In genomic region chr17:4617590-4618356, GRCh38 we compare ENCODE assay signal across 2 cellular contexts.
TF ChIP-seq lines count a peak whose summit lies in the region.

No MANE protein-coding gene starts in this region.

TF ChIP-seq in A549, 52 proteins besides CTCF, POLR2A, EP300 and RAD21:
- TF ChIP-seq FOSL2 (IDR thresholded peaks at IDR 0.05) = no peak
- no peak for TF ChIP-seq FOSL2 (CRISPR knock-in tag; IDR thresholded peaks at IDR 0.05)
- no peak for TF ChIP-seq RARB (CRISPR knock-in tag; IDR thresholded peaks at IDR 0.05)
- no peak for TF ChIP-seq SMC3 (IDR thresholded peaks at IDR 0.05)
- TF ChIP-seq HDAC2 (IDR thresholded peaks at IDR 0.05) = no peak
- TF ChIP-seq HEYL (CRISPR knock-in tag; IDR thresholded peaks at IDR 0.05) = no peak
- TF ChIP-seq CHD4 (IDR thresholded peaks at IDR 0.05; ENCODE audit: borderline replicate concordance) = no peak
- TF ChIP-seq RNF2 (IDR thresholded peaks at IDR 0.05; ENCODE audit: borderline replicate concordance, low read depth) = no peak
- no peak for TF ChIP-seq PBX3 (IDR thresholded peaks at IDR 0.05)
- TF ChIP-seq ELK1 (IDR thresholded peaks at IDR 0.05; ENCODE audit: low read depth, low read length) = no peak
- no peak for TF ChIP-seq FOXS1 (CRISPR knock-in tag; IDR thresholded peaks at IDR 0.05)
- no peak for TF ChIP-seq NPAS2 (CRISPR knock-in tag; IDR thresholded peaks at IDR 0.05; ENCODE audit: borderline replicate concordance)
- TF ChIP-seq EHMT2 (IDR thresholded peaks at IDR 0.05; ENCODE audit: low read depth) = no peak
- TF ChIP-seq JUN (IDR thresholded peaks at IDR 0.05) = no peak
- TF ChIP-seq HMGXB4 (CRISPR knock-in tag; IDR thresholded peaks at IDR 0.05; ENCODE audit: borderline replicate concordance) = no peak

TF ChIP-seq in WTC11, 78 proteins besides CTCF, POLR2A, EP300 and RAD21:
- TF ChIP-seq E2F1 (CRISPR knock-in tag; IDR thresholded peaks at IDR 0.05) (no peak), MAX (CRISPR knock-in tag; IDR thresholded peaks at IDR 0.05) (no peak), NFATC4 (CRISPR knock-in tag; IDR thresholded peaks at IDR 0.05) (no peak), USF2 (CRISPR knock-in tag; IDR thresholded peaks at IDR 0.05) (no peak), ZBTB43 (CRISPR knock-in tag; IDR thresholded peaks at IDR 0.05) (no peak), ATF3 (CRISPR knock-in tag; conservative IDR thresholded peaks at IDR 0.05) (no peak), NFYB (CRISPR knock-in tag; conservative IDR thresholded peaks at IDR 0.05; ENCODE audit: low read depth) (no peak), ZNF263 (CRISPR knock-in tag; IDR thresholded peaks at IDR 0.05; ENCODE audit: low read depth) (no peak), GRHL2 (CRISPR knock-in tag; IDR thresholded peaks at IDR 0.05; ENCODE audit: insufficient replicate concordance, severe bottlenecking) (no peak), ATF2 (CRISPR knock-in tag; IDR thresholded peaks at IDR 0.05; ENCODE audit: borderline replicate concordance, low read depth) (no peak), JAZF1 (CRISPR knock-in tag; IDR thresholded peaks at IDR 0.05) (no peak), ZBTB21 (CRISPR knock-in tag; IDR thresholded peaks at IDR 0.05; ENCODE audit: borderline replicate concordance) (no peak), FOXK1 (CRISPR knock-in tag; IDR thresholded peaks at IDR 0.05) (no peak)
